Comparison of ENCODE assay signal across 9 cellular contexts in genomic region chr3:129603561-129603942, GRCh38. TPM values are rescaled to one million over a fixed set of nuclear protein-coding genes. Genes with fewer than 3 reads are reported as not detected.
DNase-seq lines count a peak whose midpoint lies in the region; ATAC-seq and TF ChIP-seq lines count a peak whose summit lies in the region.
"Had no signal": no experiment of that assay in that cellular context is flagged by ENCODE, and none has a peak within 500 bp of the region (broad histone marks: within the 10 kb centered on the region; RNA-seq: fewer than 3 reads in every experiment).

No MANE protein-coding gene starts in this region.

- TF ChIP-seq POLR2A in prostate gland (IDR thresholded peaks at IDR 0.05) = no peak

- peak overlapping the region in 7 of 8 donors; percentile 40 to 91 (median 77) for H3K4me3 Mint-ChIP-seq in CD4-positive, alpha-beta memory T cell
- H3K4me3 Mint-ChIP-seq: activated naive CD4-positive, alpha-beta T cell treated with anti-CD3 and anti-CD28 coated beads, Interleukin-2, amount 50 U/mL, for 24 hours had no signal

- POLR2A ChIA-PET in CD4-positive, alpha-beta memory T cell (lab: Charles Lee; ENCODE audit: partially characterized antibody) = interaction anchor here (3.0 to 7.7 kb wide), 3 partner anchors 9 to 26 kb away, joined by 13 to 154 read pairs (median 83); no protein-coding TSS in a partner anchor

- DNase-seq in CD4-positive, alpha-beta memory T cell = no peak
- DNase-seq in SK-N-MC (ENCODE audit: low read depth, low spot score) = no peak
- no peak for DNase-seq in fibroblast of the aortic adventitia (ENCODE audit: low read depth)
- no peak for DNase-seq in retinal pigment epithelial cell (ENCODE audit: low read depth)
- DNase-seq in hypothalamus (lab: John Stamatoyannopoulos, UW) = no peak
- no peak for DNase-seq in prostate gland (ENCODE audit: low spot score)
- no peak for DNase-seq in glomerular visceral epithelial cell (ENCODE audit: extremely low spot score)

- peaks cover 25% of the 10 kb centered on the region for H3K4me1 ChIP-seq in CD4-positive, alpha-beta memory T cell (ENCODE audit: insufficient read depth, low read length)
- no peaks in the 10 kb centered on the region for H3K4me1 ChIP-seq in prostate gland (replicated peaks)

- CTCF ChIA-PET in CD4-positive, alpha-beta memory T cell (lab: Charles Lee; ENCODE audit: partially characterized antibody) = interaction anchor here (0.6 to 1.6 kb wide), 2 partner anchors 27 to 113 kb away, joined by 3 to 7 read pairs; no protein-coding TSS in a partner anchor

- H3K27ac ChIP-seq in CD4-positive, alpha-beta memory T cell (ENCODE audit: low read depth, low read length) = no peak overlapping the region
- H3K27ac ChIP-seq in SK-N-MC (no peak overlapping the region), prostate gland (peak overlapping the region in 1 of 2 donors; percentile 72)

- H3K36me3 Mint-ChIP-seq in CD4-positive, alpha-beta memory T cell = peaks cover 0 to 3% of the 10 kb centered on the region in 2 donors
- H3K36me3 Mint-ChIP-seq: activated naive CD4-positive, alpha-beta T cell treated with anti-CD3 and anti-CD28 coated beads, Interleukin-2, amount 50 U/mL, for 24 hours had no signal

- no peaks in the 10 kb centered on the region for H3K36me3 ChIP-seq in CD4-positive, alpha-beta memory T cell (ENCODE audit: insufficient read depth, low read length)
- H3K36me3 ChIP-seq in SK-N-MC (ENCODE audit: insufficient read depth, low read length) (no peaks in the 10 kb centered on the region), prostate gland (no peaks in the 10 kb centered on the region)

- intact Hi-C loops in CD4-positive, alpha-beta memory T cell (cut with micrococcal nuclease) = loop anchor here (10.0 kb wide), 1 partner anchor 49 kb away; no protein-coding TSS in a partner anchor
- intact Hi-C loops in prostate gland (cut with DNase I) = no loop called here

- no peak for TF ChIP-seq CTCF in fibroblast of the aortic adventitia (IDR thresholded peaks at IDR 0.05; ENCODE audit: insufficient read depth, low read length)
- TF ChIP-seq CTCF in retinal pigment epithelial cell (conservative IDR thresholded peaks at IDR 0.05; ENCODE audit: low read depth, low read length) = no peak
- no peak for TF ChIP-seq CTCF in prostate gland (IDR thresholded peaks at IDR 0.05)

- H3K4me3 ChIP-seq in CD4-positive, alpha-beta memory T cell (ENCODE audit: low read length in 2 of 2) = no peak overlapping the region
- H3K4me3 ChIP-seq in SK-N-MC (peak overlapping the region; percentile 78), fibroblast of the aortic adventitia (ENCODE audit: low read depth, low read length) (peak overlapping the region; percentile 88), retinal pigment epithelial cell (ENCODE audit: low read length) (peak overlapping the region; percentile 72), prostate gland (peak overlapping the region in 1 of 2 donors; percentile 45)

- peaks cover 0 to 4% of the 10 kb centered on the region in 2 donors for H3K27me3 Mint-ChIP-seq in CD4-positive, alpha-beta memory T cell

- peak overlapping the region in 1 of 7 donors; percentile 30 for H3K27ac Mint-ChIP-seq in CD4-positive, alpha-beta memory T cell
- H3K27ac Mint-ChIP-seq: activated naive CD4-positive, alpha-beta T cell treated with anti-CD3 and anti-CD28 coated beads, Interleukin-2, amount 50 U/mL, for 24 hours had no signal

- H3K27me3 ChIP-seq in CD4-positive, alpha-beta memory T cell (ENCODE audit: insufficient read depth, low read length) = no peaks in the 10 kb centered on the region
- H3K27me3 ChIP-seq in prostate gland (replicated peaks; ENCODE audit: insufficient read depth) = no peaks in the 10 kb centered on the region

- H3K4me1 Mint-ChIP-seq in CD4-positive, alpha-beta memory T cell = peaks cover 24 to 61% (median 41%) of the 10 kb centered on the region in 4 donors

- H3K9ac ChIP-seq in SK-N-MC (ENCODE audit: insufficient read length) = no peak overlapping the region

- 83% methylated on average over 7 of the region's 7 CpGs for WGBS in prostate gland

- ATAC-seq in GM21360 (IDR thresholded peaks at IDR 0.05; ENCODE audit: unreplicated experiment) = no peak

- H3K9me3 ChIP-seq in CD4-positive, alpha-beta memory T cell (ENCODE audit: control insufficient read depth in 1 of 2, low read length in 2 of 2) = no peaks in the 10 kb centered on the region
- no peaks in the 10 kb centered on the region for H3K9me3 ChIP-seq in SK-N-MC (ENCODE audit: low read depth, low read length)
- H3K9me3 ChIP-seq in prostate gland = no peaks in the 10 kb centered on the region

- H3K9me3 Mint-ChIP-seq in CD4-positive, alpha-beta memory T cell = no peaks in the 10 kb centered on the region
- H3K9me3 Mint-ChIP-seq: activated naive CD4-positive, alpha-beta T cell treated with anti-CD3 and anti-CD28 coated beads, Interleukin-2, amount 50 U/mL, for 24 hours had no signal

RNA-seq across cellular contexts. Expression of gene PLXND1, which starts 2.9 kb away (rescaled TPM):
- total RNA-seq in CD4-positive, alpha-beta memory T cell = 10 to 100 TPM; 71.4 to 72.5 TPM
- 1 to 10 TPM in 1 of 2 donors, under 1 TPM in 1; 0.03 to 8.9 TPM for polyA plus RNA-seq in CD4-positive, alpha-beta memory T cell
- 31.4 and 76.3 TPM in 2 replicates for total RNA-seq in fibroblast of the aortic adventitia (ENCODE audit: low replicate concordance)
- total RNA-seq in prostate gland = 10 to 100 TPM; 19.7 to 83.6 TPM

Comparison
In these comparisons a context has a peak if more than half of its experiments do, and no peak if none do; other contexts are left out.
1. H3K4me3 ChIP-seq: peak in SK-N-MC (single experiment), fibroblast of the aortic adventitia (single experiment) and retinal pigment epithelial cell (single experiment); none in CD4-positive, alpha-beta memory T cell (0 of 2).